Comparison of ENCODE assay signal across 1 cellular context in genomic region chr17:43979671-43980070, GRCh38.
TF ChIP-seq lines count a peak whose summit lies in the region.

No MANE protein-coding gene starts in this region.

TF ChIP-seq in HepG2, 621 proteins besides CTCF, POLR2A, EP300 and RAD21:
- TF ChIP-seq RXRA (CRISPR knock-in tag; IDR thresholded peaks at IDR 0.05) (no peak), HNRNPK (IDR thresholded peaks at IDR 0.05; ENCODE audit: low read depth, low read length, poor library complexity, severe bottlenecking) (peak; percentile 32), ZBTB10 (CRISPR knock-in tag; IDR thresholded peaks at IDR 0.05; ENCODE audit: borderline replicate concordance) (no peak), TGIF2 (CRISPR knock-in tag; IDR thresholded peaks at IDR 0.05) (no peak), SAP130 (CRISPR knock-in tag; IDR thresholded peaks at IDR 0.05; ENCODE audit: low read depth) (no peak)
